In the genomic region with DNA sequence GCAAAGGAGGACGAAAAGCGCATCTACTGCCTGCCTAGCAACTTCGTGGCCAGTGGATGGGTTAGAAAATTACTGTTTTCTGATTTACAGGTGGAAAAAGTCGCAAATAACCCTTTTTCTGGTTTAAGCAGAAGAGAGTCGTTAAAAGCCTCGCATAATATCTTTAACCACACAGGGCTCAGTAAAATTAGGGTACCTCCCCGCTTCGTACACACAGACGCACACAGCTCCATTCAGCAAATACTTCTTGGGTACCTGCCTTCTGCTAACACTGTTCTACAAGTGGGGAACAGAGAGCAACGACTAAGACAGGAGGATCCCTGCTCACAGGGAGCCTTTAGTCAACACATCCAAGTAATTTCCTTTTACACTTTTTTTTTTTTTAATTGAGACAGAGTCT, we compare ENCODE assay signal across 8 cellular contexts. TPM values are rescaled to one million over a fixed set of nuclear protein-coding genes. Genes with fewer than 3 reads are reported as not detected.
DNase-seq lines count a peak whose midpoint lies in the region; ATAC-seq and TF ChIP-seq lines count a peak whose summit lies in the region.

No MANE protein-coding gene starts in this region.

- peaks cover 7% of the 10 kb centered on the region for H3K36me3 ChIP-seq in CD8-positive, alpha-beta T cell (ENCODE audit: insufficient read depth, low read length)
- H3K36me3 ChIP-seq in PC-3 (ENCODE audit: low read depth, low read length), result no peaks in the 10 kb centered on the region
- peaks cover 4% of the 10 kb centered on the region for H3K36me3 ChIP-seq in effector memory CD4-positive, alpha-beta T cell (ENCODE audit: control insufficient read depth, insufficient read depth, low read length)
- H3K36me3 ChIP-seq in neutrophil, result peaks cover 24% of the 10 kb centered on the region

- peak overlapping the region; percentile 97 for H3K4me3 ChIP-seq in CD8-positive, alpha-beta T cell (ENCODE audit: low read depth, low read length)
- H3K4me3 ChIP-seq in PC-3 (ENCODE audit: low read length), result peak overlapping the region; percentile 95
- H3K4me3 ChIP-seq in effector memory CD4-positive, alpha-beta T cell (ENCODE audit: insufficient read depth, low read depth, low read length, poor library complexity, severe bottlenecking), result peak overlapping the region; percentile 74
- H3K4me3 ChIP-seq in neutrophil (ENCODE audit: low read depth in 1 of 2, low read length in 1 of 2), result peak overlapping the region; percentile 70 to 85

- H3F3A ChIP-seq in PC-3 (ENCODE audit: low read length, unreplicated experiment), result no peaks in the 10 kb centered on the region

- peaks cover 3% of the 10 kb centered on the region for H3K27me3 Mint-ChIP-seq in CD8-positive, alpha-beta T cell (ENCODE audit: low read depth)

- H3K9ac ChIP-seq in PC-3 (ENCODE audit: low read length), result peak overlapping the region; percentile 94

- H3K9me3 ChIP-seq in CD8-positive, alpha-beta T cell (ENCODE audit: low read length), result no peaks in the 10 kb centered on the region
- H3K9me3 ChIP-seq in PC-3 (ENCODE audit: low read length), result no peaks in the 10 kb centered on the region
- no peaks in the 10 kb centered on the region for H3K9me3 ChIP-seq in effector memory CD4-positive, alpha-beta T cell (ENCODE audit: control insufficient read depth, low read length)
- H3K9me3 ChIP-seq in neutrophil, result no peaks in the 10 kb centered on the region

- H4K20me1 ChIP-seq in PC-3 (ENCODE audit: low read length), result no peaks in the 10 kb centered on the region

- no peaks in the 10 kb centered on the region for H3K9me3 Mint-ChIP-seq in CD8-positive, alpha-beta T cell

- CTCF ChIA-PET in CD8-positive, alpha-beta T cell (lab: Charles Lee), result no interaction called here
- CTCF ChIA-PET in PC-3 (lab: Charles Lee), result no interaction called here

- ATAC-seq in CD8-positive, alpha-beta T cell, result no peak
- ATAC-seq in GM21390 (IDR thresholded peaks at IDR 0.05; ENCODE audit: unreplicated experiment) (peak; percentile 20), PC-3 (0 out of 2 replicates have a peak, but pooled peaks have one; percentile 2), GM18873 (IDR thresholded peaks at IDR 0.05; ENCODE audit: low FRiP score, unreplicated experiment) (no peak), GM21367 (IDR thresholded peaks at IDR 0.05; ENCODE audit: unreplicated experiment) (no peak)

- TF ChIP-seq CTCF in CD8-positive, alpha-beta T cell (IDR thresholded peaks at IDR 0.05), result no peak
- no peak for TF ChIP-seq CTCF in PC-3 (conservative IDR thresholded peaks at IDR 0.05; ENCODE audit: low read depth, low read length)
- TF ChIP-seq CTCF in neutrophil (IDR thresholded peaks at IDR 0.05), result no peak

- POLR2A ChIA-PET in CD8-positive, alpha-beta T cell (lab: Charles Lee), result interaction anchor here (0.8 kb wide), 1 partner anchor 225 kb away, joined by 3 read pairs; a partner anchor contains a TSS
- POLR2A ChIA-PET in PC-3 (lab: Charles Lee; ENCODE audit: unreplicated experiment), result no interaction called here

- H3K27ac ChIP-seq in CD8-positive, alpha-beta T cell (ENCODE audit: low read depth, low read length), result peak overlapping the region; percentile 61
- H3K27ac ChIP-seq in PC-3 (ENCODE audit: low read length) (no peak overlapping the region), neutrophil (peak overlapping the region; percentile 60)
- H3K27ac ChIP-seq in effector memory CD4-positive, alpha-beta T cell (ENCODE audit: insufficient read depth, low read length, poor library complexity, severe bottlenecking), result no peak overlapping the region

- H3K9me2 ChIP-seq in PC-3 (replicated peaks; ENCODE audit: low read length), result no peaks in the 10 kb centered on the region

- peak overlapping the region; percentile 87 for H3K27ac Mint-ChIP-seq in CD8-positive, alpha-beta T cell

- peaks cover 35% of the 10 kb centered on the region for H3K36me3 Mint-ChIP-seq in CD8-positive, alpha-beta T cell

- intact Hi-C loops in CD8-positive, alpha-beta T cell (cut with DNase I, micrococcal nuclease), result loop anchor here in 1 of 2 experiments (5.0 kb wide), 2 partner anchors 224 to 931 kb away; a partner anchor contains a TSS
- intact Hi-C loops in PC-3 (cut with micrococcal nuclease), result loop anchor here (5.0 kb wide), 2 partner anchors 84 to 154 kb away; a partner anchor contains a TSS

- peak overlapping the region; percentile 97 for H3K4me2 ChIP-seq in PC-3 (ENCODE audit: low read length)

- BruUV-seq in PC-3 (replicated peaks; lab: Mats Ljungman, UMichigan), result TSS peak; percentile 73

- peak overlapping the region; percentile 96 for H3K4me3 Mint-ChIP-seq in CD8-positive, alpha-beta T cell

- peak overlapping the region; percentile 94 for H2AFZ ChIP-seq in PC-3 (ENCODE audit: low read length)

- H3K79me2 ChIP-seq in PC-3 (ENCODE audit: low read length), result 0 out of 2 replicates have a peak, but pooled peaks cover 7% of the 10 kb centered on the region

- no peak for DNase-seq in CD8-positive, alpha-beta T cell
- DNase-seq in PC-3, result no peak
- DNase-seq in effector memory CD4-positive, alpha-beta T cell, result no peak
- DNase-seq in activated CD4-positive, CD25-positive, alpha-beta regulatory T cell (lab: John Stamatoyannopoulos, UW), result no peak

- peaks cover 14% of the 10 kb centered on the region for H3K4me1 ChIP-seq in CD8-positive, alpha-beta T cell (ENCODE audit: insufficient read depth, low read length)
- H3K4me1 ChIP-seq in PC-3 (ENCODE audit: insufficient read depth, low read length) (peaks cover 8% of the 10 kb centered on the region), neutrophil (ENCODE audit: control insufficient read depth in 1 of 2, insufficient read depth in 1 of 2, low read depth in 1 of 2, low read length in 1 of 2) (peaks cover 14 to 16% of the 10 kb centered on the region in 2 experiments)
- peaks cover 4% of the 10 kb centered on the region for H3K4me1 ChIP-seq in effector memory CD4-positive, alpha-beta T cell (ENCODE audit: control insufficient read depth, insufficient read depth, low read length, poor library complexity, severe bottlenecking)

- no peaks in the 10 kb centered on the region for H3K27me3 ChIP-seq in CD8-positive, alpha-beta T cell (ENCODE audit: insufficient read depth, low read length)
- H3K27me3 ChIP-seq in PC-3 (ENCODE audit: low read length), result no peaks in the 10 kb centered on the region
- H3K27me3 ChIP-seq in effector memory CD4-positive, alpha-beta T cell (replicated peaks; ENCODE audit: control insufficient read depth, insufficient read depth, low read length, poor library complexity, severe bottlenecking), result no peaks in the 10 kb centered on the region
- H3K27me3 ChIP-seq in neutrophil, result peaks cover 6% of the 10 kb centered on the region

- peaks cover 36% of the 10 kb centered on the region for H3K4me1 Mint-ChIP-seq in CD8-positive, alpha-beta T cell (ENCODE audit: low read depth)

RNA-seq across cellular contexts. Expression of a gene that starts 0.7 kb away (rescaled TPM):
- 10 to 100 TPM in 1 of 2 experiments, 1 to 10 TPM in 1; 10.0 to 10.3 TPM for total RNA-seq in CD8-positive, alpha-beta T cell
- 16.0 and 17.3 TPM in 2 replicates for total RNA-seq in PC-3 (2014; rRNA removed)

RNA-seq across cellular contexts. Expression of a gene that starts 45.8 kb away (rescaled TPM):
- total RNA-seq in CD8-positive, alpha-beta T cell, result not detected
- 0.17 TPM in 1 of 2 replicates, not detected in the other for total RNA-seq in PC-3 (2014; rRNA removed)

Comparison
In these comparisons a context has a peak if more than half of its experiments do, and no peak if none do; other contexts are left out.
1. ATAC-seq: peak in GM21390 (single experiment) and PC-3 (single experiment); none in CD8-positive, alpha-beta T cell (single experiment), GM18873 (single experiment) and GM21367 (single experiment).
2. H3K27ac ChIP-seq: peak in CD8-positive, alpha-beta T cell (single experiment) and neutrophil (single experiment); none in PC-3 (single experiment) and effector memory CD4-positive, alpha-beta T cell (single experiment).
3. Peak in every context shown above with its lines, with median percentiles within 50 percentile points of each other: H3K4me3 ChIP-seq.